8 cellular contexts compared by ENCODE assay signal in the genomic region with DNA sequence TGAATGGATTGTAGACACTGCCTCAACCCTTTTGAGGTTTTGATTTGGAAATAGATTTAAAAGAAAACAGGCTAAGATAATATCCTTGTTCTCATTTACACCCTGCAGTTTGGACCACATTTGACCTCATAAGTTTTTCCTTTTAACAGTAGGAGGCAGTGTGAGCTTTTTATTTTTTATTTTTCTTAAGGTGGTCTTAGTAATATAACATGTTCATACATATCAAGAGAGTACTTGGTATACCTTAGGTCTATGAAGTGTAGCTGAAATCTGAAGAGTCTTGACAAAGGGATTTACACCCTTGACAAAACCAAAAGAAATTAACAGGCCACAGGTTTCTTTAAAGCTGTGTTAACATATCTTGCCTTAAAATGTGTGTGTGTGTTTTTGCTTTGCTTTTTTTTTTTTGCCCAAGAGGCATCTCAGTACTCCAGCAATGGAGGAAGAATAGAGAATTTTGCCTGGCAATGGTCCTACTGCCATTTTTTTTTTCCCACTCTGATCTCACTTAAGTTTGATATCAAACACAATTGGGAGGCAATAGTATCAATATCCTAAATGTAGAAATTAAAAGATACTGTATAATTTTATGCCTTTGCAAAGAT. TPM values are rescaled to one million over a fixed set of nuclear protein-coding genes. Genes with fewer than 3 reads are reported as not detected.
DNase-seq lines count a peak whose midpoint lies in the region; ATAC-seq and TF ChIP-seq lines count a peak whose summit lies in the region.

No MANE protein-coding gene starts in this region.

- peaks cover 5% of the 10 kb centered on the region for H3K27me3 Mint-ChIP-seq in CD4-positive, CD25-positive, alpha-beta regulatory T cell
- H3K27me3 Mint-ChIP-seq in mesothelial cell of epicardium (ENCODE audit: low read depth) = peaks cover 2% of the 10 kb centered on the region

- H3K27ac ChIP-seq in CD4-positive, CD25-positive, alpha-beta regulatory T cell (ENCODE audit: insufficient read depth, low read length, poor library complexity, severe bottlenecking) = no peak overlapping the region

- no peaks in the 10 kb centered on the region for H3K27me3 ChIP-seq in CD4-positive, CD25-positive, alpha-beta regulatory T cell (ENCODE audit: control insufficient read depth, insufficient read depth, low read length)

- H3K4me3 Mint-ChIP-seq in CD4-positive, CD25-positive, alpha-beta regulatory T cell = peak overlapping the region; percentile 94 to 100 (median 98)
- H3K4me3 Mint-ChIP-seq in mesothelial cell of epicardium = peak overlapping the region; percentile 94

- peaks cover 2% of the 10 kb centered on the region for H3K36me3 ChIP-seq in CD4-positive, CD25-positive, alpha-beta regulatory T cell (ENCODE audit: control insufficient read depth, insufficient read depth, low read length)

- H3K27ac Mint-ChIP-seq in CD4-positive, CD25-positive, alpha-beta regulatory T cell = peak overlapping the region; percentile 53 to 94 (median 69)
- peak overlapping the region; percentile 33 for H3K27ac Mint-ChIP-seq in mesothelial cell of epicardium

- in situ Hi-C loops in astrocyte of the spinal cord (cut with HindIII; ENCODE audit: low sequenced_read_pairs) = no loop called here

- peak overlapping the region; percentile 93 for H3K4me3 ChIP-seq in CD4-positive, CD25-positive, alpha-beta regulatory T cell (ENCODE audit: low read depth, low read length)
- H3K4me3 ChIP-seq in Jurkat, Clone E6-1 (ENCODE audit: low read length) = no peak overlapping the region
- peak overlapping the region; percentile 96 for H3K4me3 ChIP-seq in astrocyte of the spinal cord (ENCODE audit: low read depth, low read length)

- peaks cover 26 to 63% (median 53%) of the 10 kb centered on the region in 4 donors for H3K4me1 Mint-ChIP-seq in CD4-positive, CD25-positive, alpha-beta regulatory T cell
- H3K4me1 Mint-ChIP-seq in mesothelial cell of epicardium = peaks cover 36% of the 10 kb centered on the region

- peaks cover 55% of the 10 kb centered on the region for H3K4me1 ChIP-seq in CD4-positive, CD25-positive, alpha-beta regulatory T cell (ENCODE audit: control insufficient read depth, insufficient read depth, low read length, poor library complexity, severe bottlenecking)

- peak in 2 of 3 donors; percentile 49 to 60 for DNase-seq in CD4-positive, CD25-positive, alpha-beta regulatory T cell
- DNase-seq in Jurkat, Clone E6-1 (ENCODE audit: low read depth, low spot score) = peak; percentile 28
- DNase-seq in astrocyte of the spinal cord (ENCODE audit: low read depth, low spot score) (peak; percentile 73), mesothelial cell of epicardium (ENCODE audit: low spot score in 2 of 2, unreplicated experiment in 2 of 2) (no peak), NCI-H187 (lab: John Stamatoyannopoulos, UW) (no peak), amniotic stem cell (lab: John Stamatoyannopoulos, UW) (no peak)

- no peaks in the 10 kb centered on the region for H3K9me3 ChIP-seq in CD4-positive, CD25-positive, alpha-beta regulatory T cell (ENCODE audit: control insufficient read depth in 2 of 2, low read length in 2 of 2)

- peak; percentile 30 for TF ChIP-seq CTCF in astrocyte of the spinal cord (IDR thresholded peaks at IDR 0.05; ENCODE audit: low read depth, low read length)
- peak; percentile 25 for TF ChIP-seq CTCF in mesothelial cell of epicardium (IDR thresholded peaks at IDR 0.05; ENCODE audit: unreplicated experiment)

- peaks cover 0 to 1% (median 0%) of the 10 kb centered on the region in 7 donors for H3K9me3 Mint-ChIP-seq in CD4-positive, CD25-positive, alpha-beta regulatory T cell
- no peaks in the 10 kb centered on the region for H3K9me3 Mint-ChIP-seq in mesothelial cell of epicardium

- ATAC-seq in CD4-positive, CD25-positive, alpha-beta regulatory T cell (ENCODE audit: low read depth in 2 of 2) = no peak
- ATAC-seq in HG03565 (IDR thresholded peaks at IDR 0.05; ENCODE audit: unreplicated experiment) = no peak
- ATAC-seq in HG03378 (IDR thresholded peaks at IDR 0.05; ENCODE audit: unreplicated experiment) = no peak

- peaks cover 10% of the 10 kb centered on the region for H3K36me3 Mint-ChIP-seq in CD4-positive, CD25-positive, alpha-beta regulatory T cell
- H3K36me3 Mint-ChIP-seq in mesothelial cell of epicardium = peaks cover 4% of the 10 kb centered on the region

RNA-seq across cellular contexts. Expression of a gene that starts 3.3 kb away (rescaled TPM):
- 19.9 TPM for total RNA-seq in CD4-positive, CD25-positive, alpha-beta regulatory T cell
- 10 to 100 TPM; 17.3 to 19.5 (median 18.2) TPM for polyA plus RNA-seq in CD4-positive, CD25-positive, alpha-beta regulatory T cell
- polyA plus RNA-seq in Jurkat, Clone E6-1 (2012; ENCODE audit: insufficient read depth, insufficient read length) = 6.0 TPM
- total RNA-seq in mesothelial cell of epicardium = 15.2 to 16.2 TPM (median 15.4 TPM) in 3 replicates

Comparison
In these comparisons a context has a peak if more than half of its experiments do, and no peak if none do; other contexts are left out.
1. DNase-seq: peak in CD4-positive, CD25-positive, alpha-beta regulatory T cell (2 of 3), Jurkat, Clone E6-1 (single experiment) and astrocyte of the spinal cord (single experiment); none in mesothelial cell of epicardium (0 of 2), NCI-H187 (0 of 2) and amniotic stem cell (single experiment).